Comparison of ENCODE assay signal across 16 cellular contexts in the genomic region with DNA sequence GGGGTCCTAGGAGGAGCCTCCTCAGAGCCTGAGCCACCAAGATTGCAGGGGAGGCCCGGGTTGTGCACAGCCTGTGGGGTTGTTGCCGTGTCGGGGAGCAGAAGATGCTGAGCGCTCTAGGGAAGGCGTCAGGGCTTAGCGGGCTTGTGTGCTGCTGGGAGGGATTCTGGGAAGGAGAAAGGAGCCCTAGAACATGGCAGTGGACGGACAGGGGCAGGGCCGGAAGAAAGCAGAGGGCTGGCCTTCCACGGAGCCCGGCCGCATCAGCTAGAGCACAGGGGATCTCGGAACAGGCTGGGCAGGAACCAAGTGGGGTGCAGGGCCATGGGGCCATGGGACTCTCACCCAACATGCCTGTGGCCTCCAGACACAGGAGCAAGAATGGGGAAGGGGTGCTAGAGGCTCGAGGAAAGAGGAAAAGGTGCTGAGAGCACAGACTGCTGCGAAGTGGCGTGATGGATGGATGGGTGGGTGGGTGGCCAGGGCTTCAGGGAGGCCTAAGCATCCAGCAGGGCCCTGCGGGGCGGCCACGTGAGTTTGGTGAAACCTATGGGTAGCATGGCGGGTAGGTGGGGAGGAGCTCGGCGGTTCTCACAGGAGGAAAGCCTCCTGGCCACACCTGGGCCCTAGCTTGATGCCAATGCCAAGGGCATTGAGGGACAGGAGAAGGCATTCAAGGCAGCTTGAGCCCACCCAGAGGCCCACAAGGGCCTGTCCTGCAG.
"Had no signal": no experiment of that assay in that cellular context is flagged by ENCODE, and none has a peak within 500 bp of the region (broad histone marks: within the 10 kb centered on the region; RNA-seq: fewer than 3 reads in every experiment).

No MANE protein-coding gene starts in this region.

- H3K27me3 Mint-ChIP-seq: activated CD4-positive, alpha-beta memory T cell treated with anti-CD3 and anti-CD28 coated beads, Interleukin-2, amount 10 ng/mL, durations not matched to agents 7 days and 5 days; naive thymus-derived CD4-positive, alpha-beta T cell; T-cell had no signal

- H3K27me3 ChIP-seq: ascending aorta, transverse colon, vagina had no signal

- H3K36me3 ChIP-seq: transverse colon had no signal

- ATAC-seq: activated T-cell treated with anti-CD3 and anti-CD28 coated beads, Interleukin-2, amount 50 U/mL, for 4 hours; naive thymus-derived CD4-positive, alpha-beta T cell; stimulated activated naive CD8-positive, alpha-beta T cell treated with anti-CD3 and anti-CD28 coated beads, Interleukin-15, Interleukin-2, amounts not matched to agents 100 U/mL and 50 U/mL, for 24 hours; T-cell had no signal

- H3K4me3 ChIP-seq: ascending aorta, transverse colon, vagina had no signal

- H3K9me3 Mint-ChIP-seq: activated CD4-positive, alpha-beta memory T cell treated with anti-CD3 and anti-CD28 coated beads, Interleukin-2, amount 10 ng/mL, durations not matched to agents 7 days and 5 days; activated T-cell treated with anti-CD3 and anti-CD28 coated beads, Interleukin-2, amount 50 U/mL, for 4 hours; naive thymus-derived CD4-positive, alpha-beta T cell; T-cell had no signal

- H3K4me3 Mint-ChIP-seq: activated CD4-positive, alpha-beta memory T cell treated with anti-CD3 and anti-CD28 coated beads, Interleukin-2, amount 10 ng/mL, durations not matched to agents 7 days and 5 days; activated T-cell treated with anti-CD3 and anti-CD28 coated beads, Interleukin-2, amount 50 U/mL, for 4 hours; naive thymus-derived CD4-positive, alpha-beta T cell; T-cell had no signal

- H3K36me3 Mint-ChIP-seq: naive thymus-derived CD4-positive, alpha-beta T cell had no signal

- H3K4me1 ChIP-seq: ascending aorta had no signal

- H3K4me1 Mint-ChIP-seq: activated CD4-positive, alpha-beta memory T cell treated with anti-CD3 and anti-CD28 coated beads, Interleukin-2, amount 10 ng/mL, durations not matched to agents 7 days and 5 days had no signal

- H3K9me3 ChIP-seq: ascending aorta, transverse colon, vagina had no signal

- H3K27ac ChIP-seq: ascending aorta, transverse colon, vagina had no signal

- DNase-seq: activated CD4-positive, alpha-beta memory T cell treated with anti-CD3 and anti-CD28 coated beads, Interleukin-2, amount 10 ng/mL, durations not matched to agents 7 days and 5 days; activated CD4-positive, alpha-beta T cell treated with anti-CD3 and anti-CD28 coated beads for 48 hours; activated CD4-positive, CD25-positive, alpha-beta regulatory T cell; activated effector memory CD4-positive, alpha-beta T cell treated with Interleukin-2 at 50 U/mL for 16 hours; activated naive CD4-positive, alpha-beta T cell treated with anti-CD3 and anti-CD28 coated beads, Interleukin-2, amount 50 U/mL, for 16 hours; activated T-cell treated with anti-CD3 and anti-CD28 coated beads, Interleukin-2, amount 50 U/mL, for 4 hours; cortex of kidney; erythroblast; naive thymus-derived CD4-positive, alpha-beta T cell; retina; stimulated activated naive CD8-positive, alpha-beta T cell treated with anti-CD3 and anti-CD28 coated beads, Interleukin-15, Interleukin-2, amounts not matched to agents 100 U/mL and 50 U/mL, for 24 hours; substantia nigra; transverse colon had no signal

- H3K27ac Mint-ChIP-seq: activated CD4-positive, alpha-beta memory T cell treated with anti-CD3 and anti-CD28 coated beads, Interleukin-2, amount 10 ng/mL, durations not matched to agents 7 days and 5 days; T-cell had no signal
